Comparison of ENCODE assay signal across 8 cellular contexts in the genomic region with DNA sequence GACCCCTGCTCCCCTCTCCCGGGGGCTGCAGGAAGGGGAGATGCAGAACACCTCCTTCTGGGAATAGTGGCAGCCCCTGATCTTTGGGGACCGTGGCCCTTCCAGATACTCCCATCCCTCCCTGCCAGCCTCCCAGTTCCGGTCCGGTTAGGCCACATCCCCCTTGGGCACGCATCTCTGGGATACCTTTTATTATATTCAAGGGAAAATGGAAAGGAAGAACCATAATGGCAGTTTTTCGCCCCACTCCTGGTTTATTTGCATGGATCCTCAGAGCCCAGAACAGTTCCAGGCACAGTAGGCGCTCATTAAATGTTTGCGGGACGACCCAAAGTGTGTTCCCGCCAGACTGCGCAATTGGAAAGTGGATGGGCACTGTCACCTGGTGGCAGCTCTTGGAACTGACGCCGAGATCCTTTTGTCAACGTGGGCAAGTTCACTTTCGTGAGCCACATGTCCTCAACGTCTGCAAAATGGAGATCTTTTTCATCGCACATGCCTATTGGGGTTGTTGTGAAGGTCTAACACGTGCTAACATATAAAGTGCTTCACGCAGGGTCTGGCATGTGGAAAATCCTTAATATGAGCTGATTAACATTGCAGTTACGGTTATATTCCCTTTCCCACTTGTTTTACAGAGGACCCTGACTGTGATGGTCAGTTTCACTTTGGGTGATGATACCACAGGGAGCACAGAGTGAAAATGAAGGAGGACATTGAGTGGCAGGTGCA. TPM values are rescaled to one million over a fixed set of nuclear protein-coding genes. Genes with fewer than 3 reads are reported as not detected.
DNase-seq lines count a peak whose midpoint lies in the region; ATAC-seq and TF ChIP-seq lines count a peak whose summit lies in the region.

No MANE protein-coding gene starts in this region.

- no peak overlapping the region for H3K27ac Mint-ChIP-seq in chondrocyte (ENCODE audit: unreplicated experiment)

- no peaks in the 10 kb centered on the region for H3K36me3 Mint-ChIP-seq in chondrocyte (ENCODE audit: low read depth)

- H3K4me1 Mint-ChIP-seq in chondrocyte (ENCODE audit: low read depth) = peaks cover 19% of the 10 kb centered on the region

- peak; percentile 61 for DNase-seq in DMS53 treated with DMSO at 0.1 percent for 48 hours (lab: John Stamatoyannopoulos, UW; ENCODE audit: unreplicated experiment)
- peak; percentile 70 for DNase-seq in NCI-H510A (lab: John Stamatoyannopoulos, UW)
- peak; percentile 80 to 83 for DNase-seq in activated CD4-positive, alpha-beta T cell treated with anti-CD3 and anti-CD28 coated beads for 24 hours (ENCODE audit: low read depth in 2 of 2)
- DNase-seq in chondrocyte (ENCODE audit: low spot score) = no peak
- peak; percentile 74 for DNase-seq in left lobe of liver (ENCODE audit: low spot score)
- DNase-seq in stimulated activated CD4-positive, alpha-beta T cell treated with anti-CD3 and anti-CD28 coated beads, Interleukin-2, amount 100 ng/mL, for 4 hours (ENCODE audit: low read depth) = peak; percentile 71
- no peak for DNase-seq in NCI-H128 (lab: John Stamatoyannopoulos, UW; ENCODE audit: unreplicated experiment)

- H3K4me3 Mint-ChIP-seq in chondrocyte (ENCODE audit: unreplicated experiment) = peak overlapping the region; percentile 33

- H3K9me3 Mint-ChIP-seq in chondrocyte (ENCODE audit: low read depth) = no peaks in the 10 kb centered on the region

- peaks cover 8% of the 10 kb centered on the region for H3K27me3 Mint-ChIP-seq in chondrocyte (ENCODE audit: low read depth)

- TF ChIP-seq CTCF in chondrocyte (IDR thresholded peaks at IDR 0.05) = peak; percentile 99

- ATAC-seq in HG02884 (IDR thresholded peaks at IDR 0.05; ENCODE audit: unreplicated experiment) (peak; percentile 60), left lobe of liver (peak; percentile 84)

RNA-seq across cellular contexts. Expression of a gene that starts 1.6 kb away (rescaled TPM):
- total RNA-seq in chondrocyte (1.9 to 2.2 TPM (median 2.1 TPM) in 3 replicates), left lobe of liver (5.0 TPM)

Comparison
In these comparisons a context has a peak if more than half of its experiments do, and no peak if none do; other contexts are left out.
1. DNase-seq: peak in DMS53 treated with DMSO at 0.1 percent for 48 hours (single experiment), NCI-H510A (single experiment), activated CD4-positive, alpha-beta T cell treated with anti-CD3 and anti-CD28 coated beads for 24 hours (2 of 2), left lobe of liver (single experiment) and stimulated activated CD4-positive, alpha-beta T cell treated with anti-CD3 and anti-CD28 coated beads, Interleukin-2, amount 100 ng/mL, for 4 hours (single experiment); none in chondrocyte (single experiment) and NCI-H128 (single experiment).